In the genomic region with DNA sequence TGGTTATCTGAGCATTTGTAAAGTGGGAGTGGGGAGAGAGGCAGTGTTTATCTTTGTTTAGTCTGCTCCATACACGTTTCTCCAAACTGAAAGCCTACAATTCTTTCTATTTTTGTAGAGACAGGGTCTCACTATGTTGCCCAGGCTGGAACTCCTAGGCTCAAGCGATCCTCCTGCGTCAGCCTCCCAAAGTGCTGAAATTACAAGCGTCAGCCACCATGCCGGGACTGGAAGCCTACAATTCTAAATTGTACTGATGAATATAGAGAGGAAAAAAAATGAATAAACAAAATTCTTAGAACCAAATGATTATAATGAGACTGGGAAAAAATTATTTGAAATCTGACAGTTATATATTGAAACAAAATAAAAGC, we compare ENCODE assay signal across 21 cellular contexts. TPM values are rescaled to one million over a fixed set of nuclear protein-coding genes. Genes with fewer than 3 reads are reported as not detected.
A peak's percentile ranks its signal among the peaks of the same experiment; 100 is the strongest.
DNase-seq lines count a peak whose midpoint lies in the region; ATAC-seq and TF ChIP-seq lines count a peak whose summit lies in the region.
"Had no signal": no experiment of that assay in that cellular context is flagged by ENCODE, and none has a peak within 500 bp of the region (broad histone marks: within the 10 kb centered on the region; RNA-seq: fewer than 3 reads in every experiment).

No MANE protein-coding gene starts in this region.

- TF ChIP-seq CTCF in glutamatergic neuron (IDR thresholded peaks at IDR 0.05; ENCODE audit: partially characterized antibody, unreplicated experiment) (no peak), spleen (IDR thresholded peaks at IDR 0.05 in 8 of 11, conservative IDR thresholded peaks at IDR 0.05 in 3 of 11) (no peak)

- peaks cover 32% of the 10 kb centered on the region for H3K4me1 Mint-ChIP-seq in activated naive CD4-positive, alpha-beta T cell treated with anti-CD3 and anti-CD28 coated beads for 36 hours (ENCODE audit: low read depth)
- peaks cover 39 to 45% (median 39%) of the 10 kb centered on the region in 3 donors for H3K4me1 Mint-ChIP-seq in T-cell
- H3K4me1 Mint-ChIP-seq in glutamatergic neuron (ENCODE audit: low read depth, unreplicated experiment): peaks cover 5% of the 10 kb centered on the region

- peak overlapping the region; percentile 30 for H3K27ac Mint-ChIP-seq in activated naive CD4-positive, alpha-beta T cell treated with anti-CD3 and anti-CD28 coated beads for 36 hours
- H3K27ac Mint-ChIP-seq in T-cell: peak overlapping the region; percentile 70 to 72
- H3K27ac Mint-ChIP-seq in glutamatergic neuron (ENCODE audit: unreplicated experiment): no peak overlapping the region

- POLR2A ChIA-PET in T-cell (lab: Charles Lee): interaction anchor here (0.6 to 0.7 kb wide), 4 partner anchors 23 to 48 kb away, joined by 3 to 5 read pairs (median 4); no protein-coding TSS in a partner anchor

- intact Hi-C loops in activated naive CD4-positive, alpha-beta T cell treated with anti-CD3 and anti-CD28 coated beads for 36 hours (cut with micrococcal nuclease): no loop called here
- intact Hi-C loops in spleen (cut with DNase I; ENCODE audit: low total_unique reads): loop anchor here (5.0 kb wide), 1 partner anchor 33 kb away; a partner anchor contains a TSS

- H3K9me3 ChIP-seq in spleen: no peaks in the 10 kb centered on the region
- H3K9me3 ChIP-seq: thyroid gland had no signal

- H3K9me3 Mint-ChIP-seq in activated naive CD4-positive, alpha-beta T cell treated with anti-CD3 and anti-CD28 coated beads for 36 hours: peaks cover 7% of the 10 kb centered on the region
- H3K9me3 Mint-ChIP-seq in T-cell: no peaks in the 10 kb centered on the region
- H3K9me3 Mint-ChIP-seq in glutamatergic neuron (ENCODE audit: unreplicated experiment): peaks cover 12% of the 10 kb centered on the region

- no peak for TF ChIP-seq POLR2A in spleen (IDR thresholded peaks at IDR 0.05)

- DNase-seq in activated naive CD4-positive, alpha-beta T cell treated with anti-CD3 and anti-CD28 coated beads for 36 hours: no peak
- DNase-seq in activated naive CD4-positive, alpha-beta T cell treated with Interleukin-2 at 50 U/mL for 16 hours: no peak
- DNase-seq in T-cell (no peak), glutamatergic neuron (no peak), spleen (peak; percentile 19), NCI-H226 (no peak)
- no peak for DNase-seq in activated CD4-positive, alpha-beta T cell treated with anti-CD3 and anti-CD28 coated beads, Interleukin-2, amount 50 U/mL, for 1 hour
- DNase-seq: activated CD4-positive, alpha-beta T cell treated with anti-CD3 and anti-CD28 coated beads, Interleukin-2, amount 50 U/mL, for 4 hours; activated effector memory CD4-positive, alpha-beta T cell treated with Interleukin-2 at 50 U/mL for 16 hours; central memory CD4-positive, alpha-beta T cell; DMS79; foreskin melanocyte; hypothalamus; mammary epithelial cell; NCI-H1694 treated with DMSO at 0.1 percent for 48 hours; Right ventricle myocardium superior; stimulated activated naive CD4-positive, alpha-beta T cell; T-helper 1 cell; thyroid gland had no signal

- no peak overlapping the region for H3K27ac ChIP-seq in spleen
- H3K27ac ChIP-seq: thyroid gland had no signal

- no peak overlapping the region for H3K4me3 ChIP-seq in spleen
- H3K4me3 ChIP-seq: thyroid gland had no signal

- ATAC-seq in T-cell (replicated peaks in 1 of 4) (no peak), HG03135 (IDR thresholded peaks at IDR 0.05; ENCODE audit: unreplicated experiment) (no peak)
- ATAC-seq: GM12878 had no signal

- CTCF ChIA-PET in activated naive CD4-positive, alpha-beta T cell treated with anti-CD3 and anti-CD28 coated beads for 36 hours (lab: Charles Lee): interaction anchor here (0.6 kb wide), 1 partner anchor 109 kb away, joined by 3 read pairs; no protein-coding TSS in a partner anchor
- CTCF ChIA-PET in T-cell (lab: Charles Lee): no interaction called here

- peaks cover 0 to 27% (median 15%) of the 10 kb centered on the region in 6 donors for H3K36me3 ChIP-seq in spleen

- H3K27me3 ChIP-seq in spleen (replicated peaks in 1 of 7): peaks cover 0 to 4% (median 0%) of the 10 kb centered on the region in 7 donors
- H3K27me3 ChIP-seq: thyroid gland had no signal

- H3K4me3 Mint-ChIP-seq in activated naive CD4-positive, alpha-beta T cell treated with anti-CD3 and anti-CD28 coated beads for 36 hours: peak overlapping the region; percentile 32
- H3K4me3 Mint-ChIP-seq in T-cell: peak overlapping the region in 2 of 3 donors; percentile 34 to 90
- H3K4me3 Mint-ChIP-seq in glutamatergic neuron (ENCODE audit: unreplicated experiment): peak overlapping the region; percentile 30

- WGBS in spleen, 5 donors: 90 to 96% (median 94%) methylated on average over 5 of the region's 5 CpGs

- no peaks in the 10 kb centered on the region for H3K27me3 Mint-ChIP-seq in activated naive CD4-positive, alpha-beta T cell treated with anti-CD3 and anti-CD28 coated beads for 36 hours (ENCODE audit: low read depth)
- H3K27me3 Mint-ChIP-seq in T-cell (no peaks in the 10 kb centered on the region), glutamatergic neuron (ENCODE audit: unreplicated experiment) (no peaks in the 10 kb centered on the region)

- peaks cover 7 to 42% (median 29%) of the 10 kb centered on the region in 6 donors for H3K4me1 ChIP-seq in spleen

- peaks cover 9% of the 10 kb centered on the region for H3K36me3 Mint-ChIP-seq in activated naive CD4-positive, alpha-beta T cell treated with anti-CD3 and anti-CD28 coated beads for 36 hours (ENCODE audit: low read depth)
- H3K36me3 Mint-ChIP-seq in T-cell: peaks cover 4% of the 10 kb centered on the region
- H3K36me3 Mint-ChIP-seq in glutamatergic neuron (ENCODE audit: unreplicated experiment): no peaks in the 10 kb centered on the region

RNA-seq across cellular contexts. Expression of a gene that starts 1.4 kb away (rescaled TPM):
- total RNA-seq in activated naive CD4-positive, alpha-beta T cell treated with anti-CD3 and anti-CD28 coated beads for 36 hours: 10 to 100 TPM; 32.6 to 33.6 TPM
- total RNA-seq in T-cell: 10 to 100 TPM; 61.7 to 91.6 (median 85.6) TPM
- total RNA-seq in glutamatergic neuron (ENCODE audit: unreplicated experiment): 49.5 TPM
- 10 to 100 TPM; 46.3 to 77.7 (median 49.8) TPM for total RNA-seq in spleen
- polyA plus RNA-seq in spleen: 10 to 100 TPM; 39.4 to 63.6 (median 55.0) TPM

RNA-seq across cellular contexts. Expression of a gene that starts 13.6 kb away (rescaled TPM):
- total RNA-seq in activated naive CD4-positive, alpha-beta T cell treated with anti-CD3 and anti-CD28 coated beads for 36 hours: 1 to 10 TPM; 7.0 to 7.5 TPM
- total RNA-seq in T-cell: 10 to 100 TPM in 3 of 5 donors, 1 to 10 TPM in 2; 4.1 to 16.5 (median 13.0) TPM
- total RNA-seq in glutamatergic neuron (ENCODE audit: unreplicated experiment): 49.4 TPM
- 10 to 100 TPM in 5 of 7 donors, 1 to 10 TPM in 2; 8.4 to 19.5 (median 11.4) TPM for total RNA-seq in spleen
- polyA plus RNA-seq in spleen: 10 to 100 TPM; 15.9 to 28.7 (median 28.0) TPM

RNA-seq across cellular contexts. Expression of a gene that starts 24.3 kb away (rescaled TPM):
- 10 to 100 TPM; 26.0 to 27.7 TPM for total RNA-seq in activated naive CD4-positive, alpha-beta T cell treated with anti-CD3 and anti-CD28 coated beads for 36 hours
- 10 to 100 TPM; 52.5 to 72.9 (median 57.6) TPM for total RNA-seq in T-cell
- total RNA-seq in glutamatergic neuron (ENCODE audit: unreplicated experiment): 80.4 TPM
- total RNA-seq in spleen: 10 to 100 TPM; 34.7 to 68.2 (median 47.2) TPM
- 10 to 100 TPM in 2 of 3 donors, 1 to 10 TPM in 1; 9.4 to 13.8 (median 12.6) TPM for polyA plus RNA-seq in spleen

RNA-seq across cellular contexts. Expression of a gene that starts 24.5 kb away (rescaled TPM):
- 10 to 100 TPM; 87.7 to 88.5 TPM for total RNA-seq in activated naive CD4-positive, alpha-beta T cell treated with anti-CD3 and anti-CD28 coated beads for 36 hours
- total RNA-seq in T-cell: 100 to 1,000 TPM; 119 to 220 (median 194) TPM
- total RNA-seq in glutamatergic neuron (ENCODE audit: unreplicated experiment): 95.8 TPM
- 100 to 1,000 TPM in 1 of 7 donors, 10 to 100 TPM in 6; 68.3 to 141 (median 74.0) TPM for total RNA-seq in spleen
- polyA plus RNA-seq in spleen: 10 to 100 TPM; 30.5 to 70.2 (median 54.7) TPM

RNA-seq across cellular contexts. Expression of a gene that starts 27.1 kb away (rescaled TPM):
- total RNA-seq in activated naive CD4-positive, alpha-beta T cell treated with anti-CD3 and anti-CD28 coated beads for 36 hours: 10 to 100 TPM; 44.0 to 44.1 TPM
- total RNA-seq in T-cell: 100 to 1,000 TPM in 3 of 5 donors, 10 to 100 TPM in 2; 85.2 to 131 (median 109) TPM
- total RNA-seq in glutamatergic neuron (ENCODE audit: unreplicated experiment): 167 TPM
- 100 to 1,000 TPM in 2 of 7 donors, 10 to 100 TPM in 5; 51.5 to 101 (median 76.3) TPM for total RNA-seq in spleen
- polyA plus RNA-seq in spleen: 10 to 100 TPM; 30.0 to 47.2 (median 32.8) TPM
